Comparison of ENCODE assay signal across 1 cellular context in genomic region chr14:21383848-21384493, GRCh38.
A peak's percentile ranks its signal among the peaks of the same experiment; 100 is the strongest.
TF ChIP-seq lines count a peak whose summit lies in the region.

Gene SUPT16H, minus strand, starts transcription at chr14:21384019. Its CDS starts 92 bp downstream, at chr14:21383927.

TF ChIP-seq in HepG2, 621 proteins besides CTCF, POLR2A, EP300 and RAD21 (continued from another document and continues in another):
- TF ChIP-seq, protein P1, sequence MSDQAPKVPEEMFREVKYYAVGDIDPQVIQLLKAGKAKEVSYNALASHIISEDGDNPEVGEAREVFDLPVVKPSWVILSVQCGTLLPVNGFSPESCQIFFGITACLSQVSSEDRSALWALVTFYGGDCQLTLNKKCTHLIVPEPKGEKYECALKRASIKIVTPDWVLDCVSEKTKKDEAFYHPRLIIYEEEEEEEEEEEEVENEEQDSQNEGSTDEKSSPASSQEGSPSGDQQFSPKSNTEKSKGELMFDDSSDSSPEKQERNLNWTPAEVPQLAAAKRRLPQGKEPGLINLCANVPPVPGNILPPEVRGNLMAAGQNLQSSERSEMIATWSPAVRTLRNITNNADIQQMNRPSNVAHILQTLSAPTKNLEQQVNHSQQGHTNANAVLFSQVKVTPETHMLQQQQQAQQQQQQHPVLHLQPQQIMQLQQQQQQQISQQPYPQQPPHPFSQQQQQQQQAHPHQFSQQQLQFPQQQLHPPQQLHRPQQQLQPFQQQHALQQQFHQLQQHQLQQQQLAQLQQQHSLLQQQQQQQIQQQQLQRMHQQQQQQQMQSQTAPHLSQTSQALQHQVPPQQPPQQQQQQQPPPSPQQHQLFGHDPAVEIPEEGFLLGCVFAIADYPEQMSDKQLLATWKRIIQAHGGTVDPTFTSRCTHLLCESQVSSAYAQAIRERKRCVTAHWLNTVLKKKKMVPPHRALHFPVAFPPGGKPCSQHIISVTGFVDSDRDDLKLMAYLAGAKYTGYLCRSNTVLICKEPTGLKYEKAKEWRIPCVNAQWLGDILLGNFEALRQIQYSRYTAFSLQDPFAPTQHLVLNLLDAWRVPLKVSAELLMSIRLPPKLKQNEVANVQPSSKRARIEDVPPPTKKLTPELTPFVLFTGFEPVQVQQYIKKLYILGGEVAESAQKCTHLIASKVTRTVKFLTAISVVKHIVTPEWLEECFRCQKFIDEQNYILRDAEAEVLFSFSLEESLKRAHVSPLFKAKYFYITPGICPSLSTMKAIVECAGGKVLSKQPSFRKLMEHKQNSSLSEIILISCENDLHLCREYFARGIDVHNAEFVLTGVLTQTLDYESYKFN (CRISPR knock-in tag; conservative IDR thresholded peaks at IDR 0.05), result peak; percentile 61
- TF ChIP-seq NKX3-1 (CRISPR knock-in tag; IDR thresholded peaks at IDR 0.05) (no peak; the same call in 1 of the 2 replicates), KLF13 (CRISPR knock-in tag; IDR thresholded peaks at IDR 0.05) (peak; percentile 22; the same call in 1 of the 2 replicates), RARG (CRISPR knock-in tag; IDR thresholded peaks at IDR 0.05; ENCODE audit: low read depth) (no peak), ZFY (CRISPR knock-in tag; IDR thresholded peaks at IDR 0.05) (peak; percentile 99), ZNF572 (CRISPR knock-in tag; IDR thresholded peaks at IDR 0.05) (no peak), ZSCAN9 (CRISPR knock-in tag; IDR thresholded peaks at IDR 0.05; ENCODE audit: borderline replicate concordance) (peak; percentile 63; the same call in 1 of the 2 replicates), SOX13 (IDR thresholded peaks at IDR 0.05) (0 out of 2 replicates have a peak, but pooled peaks have one; percentile 53), SOX13 (CRISPR knock-in tag; conservative IDR thresholded peaks at IDR 0.05 in 1 of 2, IDR thresholded peaks at IDR 0.05 in 1 of 2) (peak in 1 of 2 experiments; percentile 33; a peak in 3 of 4 replicates), ZNF746 (CRISPR knock-in tag; IDR thresholded peaks at IDR 0.05) (peak; percentile 57; the same call in 1 of the 2 replicates), SRF (IDR thresholded peaks at IDR 0.05; ENCODE audit: low read depth, low read length) (no peak), SIX4 (CRISPR knock-in tag; IDR thresholded peaks at IDR 0.05) (no peak), ZNF766 (CRISPR knock-in tag; IDR thresholded peaks at IDR 0.05; ENCODE audit: borderline replicate concordance) (no peak), ZNF768 (CRISPR knock-in tag; IDR thresholded peaks at IDR 0.05) (peak; percentile 7), ZNF142 (CRISPR knock-in tag; IDR thresholded peaks at IDR 0.05) (peak; percentile 78), ZNF124 (CRISPR knock-in tag; IDR thresholded peaks at IDR 0.05) (0 out of 2 replicates have a peak, but pooled peaks have one; percentile 12), TBP (CRISPR knock-in tag; IDR thresholded peaks at IDR 0.05) (no peak), ZNF484 (CRISPR knock-in tag; IDR thresholded peaks at IDR 0.05; ENCODE audit: borderline replicate concordance, low read depth) (no peak), ZNF205 (CRISPR knock-in tag; IDR thresholded peaks at IDR 0.05) (peak; percentile 45; the same call in 1 of the 2 replicates), SIN3A (IDR thresholded peaks at IDR 0.05; ENCODE audit: borderline replicate concordance, low read depth, low read length) (peak; percentile 94), ZNF30 (CRISPR knock-in tag; IDR thresholded peaks at IDR 0.05) (no peak), THAP11 (CRISPR knock-in tag; IDR thresholded peaks at IDR 0.05) (peak; percentile 93), ZNF235 (CRISPR knock-in tag; IDR thresholded peaks at IDR 0.05; ENCODE audit: borderline replicate concordance) (peak; percentile 56), PPARG (CRISPR knock-in tag; conservative IDR thresholded peaks at IDR 0.05) (peak; percentile 5)
- TF ChIP-seq, protein P2, sequence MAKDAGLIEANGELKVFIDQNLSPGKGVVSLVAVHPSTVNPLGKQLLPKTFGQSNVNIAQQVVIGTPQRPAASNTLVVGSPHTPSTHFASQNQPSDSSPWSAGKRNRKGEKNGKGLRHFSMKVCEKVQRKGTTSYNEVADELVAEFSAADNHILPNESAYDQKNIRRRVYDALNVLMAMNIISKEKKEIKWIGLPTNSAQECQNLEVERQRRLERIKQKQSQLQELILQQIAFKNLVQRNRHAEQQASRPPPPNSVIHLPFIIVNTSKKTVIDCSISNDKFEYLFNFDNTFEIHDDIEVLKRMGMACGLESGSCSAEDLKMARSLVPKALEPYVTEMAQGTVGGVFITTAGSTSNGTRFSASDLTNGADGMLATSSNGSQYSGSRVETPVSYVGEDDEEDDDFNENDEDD (CRISPR knock-in tag; IDR thresholded peaks at IDR 0.05; ENCODE audit: borderline replicate concordance), result peak; percentile 89; the same call in 1 of the 2 replicates
- TF ChIP-seq, protein P3, sequence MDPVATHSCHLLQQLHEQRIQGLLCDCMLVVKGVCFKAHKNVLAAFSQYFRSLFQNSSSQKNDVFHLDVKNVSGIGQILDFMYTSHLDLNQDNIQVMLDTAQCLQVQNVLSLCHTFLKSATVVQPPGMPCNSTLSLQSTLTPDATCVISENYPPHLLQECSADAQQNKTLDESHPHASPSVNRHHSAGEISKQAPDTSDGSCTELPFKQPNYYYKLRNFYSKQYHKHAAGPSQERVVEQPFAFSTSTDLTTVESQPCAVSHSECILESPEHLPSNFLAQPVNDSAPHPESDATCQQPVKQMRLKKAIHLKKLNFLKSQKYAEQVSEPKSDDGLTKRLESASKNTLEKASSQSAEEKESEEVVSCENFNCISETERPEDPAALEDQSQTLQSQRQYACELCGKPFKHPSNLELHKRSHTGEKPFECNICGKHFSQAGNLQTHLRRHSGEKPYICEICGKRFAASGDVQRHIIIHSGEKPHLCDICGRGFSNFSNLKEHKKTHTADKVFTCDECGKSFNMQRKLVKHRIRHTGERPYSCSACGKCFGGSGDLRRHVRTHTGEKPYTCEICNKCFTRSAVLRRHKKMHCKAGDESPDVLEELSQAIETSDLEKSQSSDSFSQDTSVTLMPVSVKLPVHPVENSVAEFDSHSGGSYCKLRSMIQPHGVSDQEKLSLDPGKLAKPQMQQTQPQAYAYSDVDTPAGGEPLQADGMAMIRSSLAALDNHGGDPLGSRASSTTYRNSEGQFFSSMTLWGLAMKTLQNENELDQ (CRISPR knock-in tag; IDR thresholded peaks at IDR 0.05; ENCODE audit: borderline replicate concordance), result no peak
- TF ChIP-seq, protein P4, sequence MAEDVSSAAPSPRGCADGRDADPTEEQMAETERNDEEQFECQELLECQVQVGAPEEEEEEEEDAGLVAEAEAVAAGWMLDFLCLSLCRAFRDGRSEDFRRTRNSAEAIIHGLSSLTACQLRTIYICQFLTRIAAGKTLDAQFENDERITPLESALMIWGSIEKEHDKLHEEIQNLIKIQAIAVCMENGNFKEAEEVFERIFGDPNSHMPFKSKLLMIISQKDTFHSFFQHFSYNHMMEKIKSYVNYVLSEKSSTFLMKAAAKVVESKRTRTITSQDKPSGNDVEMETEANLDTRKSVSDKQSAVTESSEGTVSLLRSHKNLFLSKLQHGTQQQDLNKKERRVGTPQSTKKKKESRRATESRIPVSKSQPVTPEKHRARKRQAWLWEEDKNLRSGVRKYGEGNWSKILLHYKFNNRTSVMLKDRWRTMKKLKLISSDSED (CRISPR knock-in tag; IDR thresholded peaks at IDR 0.05), result peak; percentile 87; the same call in 1 of the 2 replicates
- TF ChIP-seq, protein P5, sequence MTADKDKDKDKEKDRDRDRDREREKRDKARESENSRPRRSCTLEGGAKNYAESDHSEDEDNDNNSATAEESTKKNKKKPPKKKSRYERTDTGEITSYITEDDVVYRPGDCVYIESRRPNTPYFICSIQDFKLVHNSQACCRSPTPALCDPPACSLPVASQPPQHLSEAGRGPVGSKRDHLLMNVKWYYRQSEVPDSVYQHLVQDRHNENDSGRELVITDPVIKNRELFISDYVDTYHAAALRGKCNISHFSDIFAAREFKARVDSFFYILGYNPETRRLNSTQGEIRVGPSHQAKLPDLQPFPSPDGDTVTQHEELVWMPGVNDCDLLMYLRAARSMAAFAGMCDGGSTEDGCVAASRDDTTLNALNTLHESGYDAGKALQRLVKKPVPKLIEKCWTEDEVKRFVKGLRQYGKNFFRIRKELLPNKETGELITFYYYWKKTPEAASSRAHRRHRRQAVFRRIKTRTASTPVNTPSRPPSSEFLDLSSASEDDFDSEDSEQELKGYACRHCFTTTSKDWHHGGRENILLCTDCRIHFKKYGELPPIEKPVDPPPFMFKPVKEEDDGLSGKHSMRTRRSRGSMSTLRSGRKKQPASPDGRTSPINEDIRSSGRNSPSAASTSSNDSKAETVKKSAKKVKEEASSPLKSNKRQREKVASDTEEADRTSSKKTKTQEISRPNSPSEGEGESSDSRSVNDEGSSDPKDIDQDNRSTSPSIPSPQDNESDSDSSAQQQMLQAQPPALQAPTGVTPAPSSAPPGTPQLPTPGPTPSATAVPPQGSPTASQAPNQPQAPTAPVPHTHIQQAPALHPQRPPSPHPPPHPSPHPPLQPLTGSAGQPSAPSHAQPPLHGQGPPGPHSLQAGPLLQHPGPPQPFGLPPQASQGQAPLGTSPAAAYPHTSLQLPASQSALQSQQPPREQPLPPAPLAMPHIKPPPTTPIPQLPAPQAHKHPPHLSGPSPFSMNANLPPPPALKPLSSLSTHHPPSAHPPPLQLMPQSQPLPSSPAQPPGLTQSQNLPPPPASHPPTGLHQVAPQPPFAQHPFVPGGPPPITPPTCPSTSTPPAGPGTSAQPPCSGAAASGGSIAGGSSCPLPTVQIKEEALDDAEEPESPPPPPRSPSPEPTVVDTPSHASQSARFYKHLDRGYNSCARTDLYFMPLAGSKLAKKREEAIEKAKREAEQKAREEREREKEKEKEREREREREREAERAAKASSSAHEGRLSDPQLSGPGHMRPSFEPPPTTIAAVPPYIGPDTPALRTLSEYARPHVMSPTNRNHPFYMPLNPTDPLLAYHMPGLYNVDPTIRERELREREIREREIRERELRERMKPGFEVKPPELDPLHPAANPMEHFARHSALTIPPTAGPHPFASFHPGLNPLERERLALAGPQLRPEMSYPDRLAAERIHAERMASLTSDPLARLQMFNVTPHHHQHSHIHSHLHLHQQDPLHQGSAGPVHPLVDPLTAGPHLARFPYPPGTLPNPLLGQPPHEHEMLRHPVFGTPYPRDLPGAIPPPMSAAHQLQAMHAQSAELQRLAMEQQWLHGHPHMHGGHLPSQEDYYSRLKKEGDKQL (CRISPR knock-in tag; IDR thresholded peaks at IDR 0.05; ENCODE audit: low read depth), result no peak
- TF ChIP-seq, protein P6, sequence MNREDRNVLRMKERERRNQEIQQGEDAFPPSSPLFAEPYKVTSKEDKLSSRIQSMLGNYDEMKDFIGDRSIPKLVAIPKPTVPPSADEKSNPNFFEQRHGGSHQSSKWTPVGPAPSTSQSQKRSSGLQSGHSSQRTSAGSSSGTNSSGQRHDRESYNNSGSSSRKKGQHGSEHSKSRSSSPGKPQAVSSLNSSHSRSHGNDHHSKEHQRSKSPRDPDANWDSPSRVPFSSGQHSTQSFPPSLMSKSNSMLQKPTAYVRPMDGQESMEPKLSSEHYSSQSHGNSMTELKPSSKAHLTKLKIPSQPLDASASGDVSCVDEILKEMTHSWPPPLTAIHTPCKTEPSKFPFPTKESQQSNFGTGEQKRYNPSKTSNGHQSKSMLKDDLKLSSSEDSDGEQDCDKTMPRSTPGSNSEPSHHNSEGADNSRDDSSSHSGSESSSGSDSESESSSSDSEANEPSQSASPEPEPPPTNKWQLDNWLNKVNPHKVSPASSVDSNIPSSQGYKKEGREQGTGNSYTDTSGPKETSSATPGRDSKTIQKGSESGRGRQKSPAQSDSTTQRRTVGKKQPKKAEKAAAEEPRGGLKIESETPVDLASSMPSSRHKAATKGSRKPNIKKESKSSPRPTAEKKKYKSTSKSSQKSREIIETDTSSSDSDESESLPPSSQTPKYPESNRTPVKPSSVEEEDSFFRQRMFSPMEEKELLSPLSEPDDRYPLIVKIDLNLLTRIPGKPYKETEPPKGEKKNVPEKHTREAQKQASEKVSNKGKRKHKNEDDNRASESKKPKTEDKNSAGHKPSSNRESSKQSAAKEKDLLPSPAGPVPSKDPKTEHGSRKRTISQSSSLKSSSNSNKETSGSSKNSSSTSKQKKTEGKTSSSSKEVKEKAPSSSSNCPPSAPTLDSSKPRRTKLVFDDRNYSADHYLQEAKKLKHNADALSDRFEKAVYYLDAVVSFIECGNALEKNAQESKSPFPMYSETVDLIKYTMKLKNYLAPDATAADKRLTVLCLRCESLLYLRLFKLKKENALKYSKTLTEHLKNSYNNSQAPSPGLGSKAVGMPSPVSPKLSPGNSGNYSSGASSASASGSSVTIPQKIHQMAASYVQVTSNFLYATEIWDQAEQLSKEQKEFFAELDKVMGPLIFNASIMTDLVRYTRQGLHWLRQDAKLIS (CRISPR knock-in tag; IDR thresholded peaks at IDR 0.05), result 0 out of 2 replicates have a peak, but pooled peaks have one; percentile 11
